ENCODE assay signal across 22 cellular contexts in the genomic region with DNA sequence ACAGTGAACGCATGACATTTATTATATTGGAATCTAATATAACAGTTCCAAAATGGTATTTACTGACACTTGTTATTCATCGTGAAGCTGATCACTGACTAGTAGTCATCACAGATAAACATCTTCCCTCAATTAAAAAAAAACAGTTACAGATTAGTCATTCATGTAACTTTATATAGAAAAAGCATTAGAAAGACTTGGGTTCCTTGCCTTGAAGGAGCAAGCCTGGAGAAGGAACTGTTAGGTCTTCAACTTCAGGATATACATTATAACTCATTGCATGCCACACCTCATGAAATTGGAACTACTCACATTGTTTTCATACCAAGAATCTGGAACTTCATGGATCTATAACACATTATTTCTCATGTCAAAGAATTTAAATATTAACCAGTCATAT.
"Had no signal": no experiment of that assay in that cellular context is flagged by ENCODE, and none has a peak within 500 bp of the region (broad histone marks: within the 10 kb centered on the region; RNA-seq: fewer than 3 reads in every experiment).

No MANE protein-coding gene starts in this region.

- H3K9me3 ChIP-seq: mucosa of descending colon, psoas muscle, tibial artery, upper lobe of left lung, uterus had no signal

- DNase-seq: cortex of kidney; dorsolateral prefrontal cortex; effector CD8-positive, alpha-beta T cell; foreskin melanocyte; head of caudate nucleus; kidney glomerular epithelial cell; mucosa of descending colon; naive thymus-derived CD8-positive, alpha-beta T cell; psoas muscle; retina; spleen; stimulated activated CD4-positive, alpha-beta T cell treated with anti-CD3 and anti-CD28 coated beads, Interleukin-15, amount 100 ng/mL, for 24 hours; stimulated activated CD4-positive, alpha-beta T cell treated with anti-CD3 and anti-CD28 coated beads, Interleukin-1b, Interleukin-23, amount 100 ng/mL, for 48 hours; stimulated activated CD4-positive, alpha-beta T cell treated with anti-CD3 and anti-CD28 coated beads, Interleukin-4, amount 100 ng/mL, for 24 hours; tibial artery; upper lobe of left lung; uterus had no signal

- H3K4me3 ChIP-seq: dorsolateral prefrontal cortex, hepatocyte, mucosa of descending colon, psoas muscle, spleen, tibial artery, upper lobe of left lung, uterus had no signal

- H3K36me3 ChIP-seq: neutrophil, tibial artery, upper lobe of left lung, uterus had no signal

- H2AFZ ChIP-seq: hepatocyte had no signal

- H3K4me2 ChIP-seq: hepatocyte had no signal

- H3K9me3 Mint-ChIP-seq: stimulated activated naive CD8-positive, alpha-beta T cell treated with anti-CD3 and anti-CD28 coated beads, Interleukin-15, Interleukin-2, amounts not matched to agents 100 ng/mL and 50 ng/mL, for 24 hours had no signal

- H3K27ac Mint-ChIP-seq: naive thymus-derived CD8-positive, alpha-beta T cell; stimulated activated memory B cell treated with anti-CD40 and anti-IgM and Interleukin-4, amounts not matched to agents 10 μg/mL and 1 μg/mL and 100 μg/mL, for 72 hours; stimulated activated naive CD8-positive, alpha-beta T cell treated with anti-CD3 and anti-CD28 coated beads, Interleukin-15, Interleukin-2, amounts not matched to agents 100 ng/mL and 50 ng/mL, for 24 hours had no signal

- H3K4me1 ChIP-seq: psoas muscle, spleen, tibial artery, upper lobe of left lung, uterus had no signal

- H3K4me3 Mint-ChIP-seq: naive thymus-derived CD8-positive, alpha-beta T cell; stimulated activated memory B cell treated with anti-CD40 and anti-IgM and Interleukin-4, amounts not matched to agents 10 μg/mL and 1 μg/mL and 100 μg/mL, for 72 hours; stimulated activated naive CD8-positive, alpha-beta T cell treated with anti-CD3 and anti-CD28 coated beads, Interleukin-15, Interleukin-2, amounts not matched to agents 100 ng/mL and 50 ng/mL, for 24 hours had no signal

- H3K27me3 ChIP-seq: dorsolateral prefrontal cortex, hepatocyte, neutrophil, spleen, tibial artery, upper lobe of left lung, uterus had no signal

- H3K79me2 ChIP-seq: hepatocyte had no signal

- H3K27ac ChIP-seq: dorsolateral prefrontal cortex, hepatocyte, neutrophil, psoas muscle, spleen, tibial artery, upper lobe of left lung, uterus had no signal

- ATAC-seq: mucosa of descending colon; naive thymus-derived CD8-positive, alpha-beta T cell; psoas muscle; sciatic nerve; stimulated activated memory B cell treated with anti-CD40 and anti-IgM and Interleukin-4, amounts not matched to agents 10 μg/mL and 1 μg/mL and 100 μg/mL, for 72 hours had no signal

- H3K27me3 Mint-ChIP-seq: naive thymus-derived CD8-positive, alpha-beta T cell; stimulated activated memory B cell treated with anti-CD40 and anti-IgM and Interleukin-4, amounts not matched to agents 10 μg/mL and 1 μg/mL and 100 μg/mL, for 72 hours; stimulated activated naive CD8-positive, alpha-beta T cell treated with anti-CD3 and anti-CD28 coated beads, Interleukin-15, Interleukin-2, amounts not matched to agents 100 ng/mL and 50 ng/mL, for 24 hours had no signal

- H3K36me3 Mint-ChIP-seq: naive thymus-derived CD8-positive, alpha-beta T cell had no signal

- H3K4me1 Mint-ChIP-seq: naive thymus-derived CD8-positive, alpha-beta T cell; stimulated activated memory B cell treated with anti-CD40 and anti-IgM and Interleukin-4, amounts not matched to agents 10 μg/mL and 1 μg/mL and 100 μg/mL, for 72 hours had no signal
